ENCODE assay signal across 9 cellular contexts in the genomic region with DNA sequence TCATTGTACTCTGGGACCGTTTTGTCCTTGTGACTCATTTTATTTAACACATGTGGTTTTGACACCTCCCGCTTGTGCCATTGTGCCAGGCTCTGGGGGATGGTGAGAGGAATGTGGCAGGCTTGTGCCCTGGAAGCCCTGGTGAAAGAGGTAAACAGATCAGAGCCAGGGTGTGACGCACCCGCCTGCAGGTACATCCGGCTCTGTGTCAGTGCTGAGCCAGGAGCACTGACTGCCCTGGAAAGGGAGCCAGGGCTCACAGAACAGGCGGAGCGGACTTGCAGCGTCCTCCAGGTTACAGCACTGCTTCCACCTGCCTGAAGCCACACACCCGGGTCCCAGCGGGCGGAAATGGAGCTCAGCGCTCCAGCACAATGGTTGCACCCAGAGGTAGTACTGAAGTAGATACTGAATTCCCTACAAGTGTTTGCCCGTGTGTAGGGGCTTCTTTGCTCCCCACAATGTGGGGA. TPM values are rescaled to one million over a fixed set of nuclear protein-coding genes. Genes with fewer than 3 reads are reported as not detected.
DNase-seq lines count a peak whose midpoint lies in the region; ATAC-seq, FAIRE-seq and TF ChIP-seq lines count a peak whose summit lies in the region.
"Had no signal": no experiment of that assay in that cellular context is flagged by ENCODE, and none has a peak within 500 bp of the region (broad histone marks: within the 10 kb centered on the region; RNA-seq: fewer than 3 reads in every experiment).

No MANE protein-coding gene starts in this region.

- no peaks in the 10 kb centered on the region for H3K36me3 ChIP-seq in body of pancreas (replicated peaks in 1 of 2; ENCODE audit: insufficient read depth in 1 of 2, low read depth in 2 of 2)

- no peak for TF ChIP-seq CTCF in CD4-positive, alpha-beta T cell (IDR thresholded peaks at IDR 0.05)
- TF ChIP-seq CTCF in body of pancreas (IDR thresholded peaks at IDR 0.05) = no peak

- no peaks in the 10 kb centered on the region for H3K27me3 ChIP-seq in CD4-positive, alpha-beta T cell (ENCODE audit: control insufficient read depth, insufficient read depth, low read length)
- no peaks in the 10 kb centered on the region for H3K27me3 ChIP-seq in body of pancreas
- H3K27me3 ChIP-seq: ascending aorta had no signal

- WGBS in body of pancreas, 2 donors = 41 to 51% methylated on average over 13 of the region's 13 CpGs

- H3K4me1 ChIP-seq in body of pancreas = peaks cover 27% of the 10 kb centered on the region
- H3K4me1 ChIP-seq: ascending aorta had no signal

- peaks cover 38% of the 10 kb centered on the region for H3K36me3 Mint-ChIP-seq in CD4-positive, alpha-beta T cell (ENCODE audit: low read depth)
- peaks cover 46% of the 10 kb centered on the region for H3K36me3 Mint-ChIP-seq in T-helper 1 cell treated with Interleukin-12 subunit alpha and Interleukin-12 subunit beta and Interleukin-4 antibody, amounts not matched to agents 30 μg/mL and 1 μg/mL, for 36 hours (ENCODE audit: low read depth)

- H3K9me3 Mint-ChIP-seq in CD4-positive, alpha-beta T cell = no peaks in the 10 kb centered on the region
- H3K9me3 Mint-ChIP-seq in T-helper 1 cell treated with Interleukin-12 subunit alpha and Interleukin-12 subunit beta and Interleukin-4 antibody, amounts not matched to agents 30 μg/mL and 1 μg/mL, for 36 hours = no peaks in the 10 kb centered on the region

- H3K4me3 ChIP-seq in body of pancreas = no peak overlapping the region
- H3K4me3 ChIP-seq: ascending aorta had no signal

- peaks cover 64% of the 10 kb centered on the region for H3K4me1 Mint-ChIP-seq in CD4-positive, alpha-beta T cell (ENCODE audit: low read depth)
- peaks cover 67% of the 10 kb centered on the region for H3K4me1 Mint-ChIP-seq in T-helper 1 cell treated with Interleukin-12 subunit alpha and Interleukin-12 subunit beta and Interleukin-4 antibody, amounts not matched to agents 30 μg/mL and 1 μg/mL, for 36 hours (ENCODE audit: low read depth)

- H3K27me3 Mint-ChIP-seq in CD4-positive, alpha-beta T cell = no peaks in the 10 kb centered on the region
- H3K27me3 Mint-ChIP-seq in T-helper 1 cell treated with Interleukin-12 subunit alpha and Interleukin-12 subunit beta and Interleukin-4 antibody, amounts not matched to agents 30 μg/mL and 1 μg/mL, for 36 hours (ENCODE audit: low read depth) = no peaks in the 10 kb centered on the region

- peak in 9 of 10 experiments; percentile 39 to 81 (median 72) for DNase-seq in CD4-positive, alpha-beta T cell
- DNase-seq in body of pancreas (peak; percentile 76 to 98 (median 95)), pons (ENCODE audit: low spot score) (peak; percentile 7), T1000 (lab: John Stamatoyannopoulos, UW) (no peak), H54 (ENCODE audit: insufficient read length, low spot score) (no peak)

- intact Hi-C loops in CD4-positive, alpha-beta T cell (cut with DNase I, micrococcal nuclease) = loop anchor here (10.0 kb wide), 2 partner anchors 611 to 1181 kb away; no protein-coding TSS in a partner anchor
- intact Hi-C loops in body of pancreas (cut with DNase I) = no loop called here

- no peak overlapping the region for H3K27ac ChIP-seq in CD4-positive, alpha-beta T cell (ENCODE audit: low read depth, low read length)
- H3K27ac ChIP-seq in body of pancreas = peak overlapping the region; percentile 46 to 80 (median 70)
- H3K27ac ChIP-seq: ascending aorta had no signal

- H3K4me3 Mint-ChIP-seq in CD4-positive, alpha-beta T cell = peak overlapping the region; percentile 71
- peak overlapping the region; percentile 70 for H3K4me3 Mint-ChIP-seq in T-helper 1 cell treated with Interleukin-12 subunit alpha and Interleukin-12 subunit beta and Interleukin-4 antibody, amounts not matched to agents 30 μg/mL and 1 μg/mL, for 36 hours

- H3K9me3 ChIP-seq in CD4-positive, alpha-beta T cell (ENCODE audit: control insufficient read depth, low read length) = no peaks in the 10 kb centered on the region
- no peaks in the 10 kb centered on the region for H3K9me3 ChIP-seq in body of pancreas
- H3K9me3 ChIP-seq: ascending aorta had no signal

- CTCF ChIA-PET in CD4-positive, alpha-beta T cell (lab: Charles Lee) = interaction anchor here (1.6 to 3.0 kb wide), 2 partner anchors 13 to 94 kb away, joined by 5 to 17 read pairs; a partner anchor contains a TSS

- H3K27ac Mint-ChIP-seq in CD4-positive, alpha-beta T cell = peak overlapping the region; percentile 94
- peak overlapping the region; percentile 87 for H3K27ac Mint-ChIP-seq in T-helper 1 cell treated with Interleukin-12 subunit alpha and Interleukin-12 subunit beta and Interleukin-4 antibody, amounts not matched to agents 30 μg/mL and 1 μg/mL, for 36 hours

- ATAC-seq in CD4-positive, alpha-beta T cell (ENCODE audit: poor library complexity) = peak; percentile 43
- peak; percentile 99 for ATAC-seq in body of pancreas
- ATAC-seq in HG03097 (IDR thresholded peaks at IDR 0.05; ENCODE audit: low FRiP score, unreplicated experiment) = no peak
- ATAC-seq in GM18909 (IDR thresholded peaks at IDR 0.05; ENCODE audit: poor library complexity, unreplicated experiment) = no peak

- no peak for FAIRE-seq in H54 (lab: Jason Lieb, UNC)

- POLR2A ChIA-PET in CD4-positive, alpha-beta T cell (lab: Charles Lee) = interaction anchor here (0.6 to 0.8 kb wide), 3 partner anchors 95 to 144 kb away, joined by 3 read pairs; a partner anchor contains a TSS

- peak in 2 of 3 donors; percentile 46 to 51 for TF ChIP-seq POLR2A in body of pancreas (IDR thresholded peaks at IDR 0.05)
- TF ChIP-seq POLR2A in H54 (IDR thresholded peaks at IDR 0.05; ENCODE audit: low read depth, low read length) = no peak

RNA-seq across cellular contexts. Expression of a gene that starts 30.6 kb away (rescaled TPM):
- total RNA-seq in CD4-positive, alpha-beta T cell = not detected
- not detected for total RNA-seq in body of pancreas
- total RNA-seq: ascending aorta had no signal

Comparison
In these comparisons a context has a peak if more than half of its experiments do, and no peak if none do; other contexts are left out.
1. ATAC-seq: peak in CD4-positive, alpha-beta T cell (single experiment) and body of pancreas (single experiment); none in HG03097 (single experiment) and GM18909 (single experiment).
2. DNase-seq: peak in CD4-positive, alpha-beta T cell (9 of 10), body of pancreas (4 of 4) and pons (single experiment); none in T1000 (single experiment) and H54 (single experiment).